In the genomic region with DNA sequence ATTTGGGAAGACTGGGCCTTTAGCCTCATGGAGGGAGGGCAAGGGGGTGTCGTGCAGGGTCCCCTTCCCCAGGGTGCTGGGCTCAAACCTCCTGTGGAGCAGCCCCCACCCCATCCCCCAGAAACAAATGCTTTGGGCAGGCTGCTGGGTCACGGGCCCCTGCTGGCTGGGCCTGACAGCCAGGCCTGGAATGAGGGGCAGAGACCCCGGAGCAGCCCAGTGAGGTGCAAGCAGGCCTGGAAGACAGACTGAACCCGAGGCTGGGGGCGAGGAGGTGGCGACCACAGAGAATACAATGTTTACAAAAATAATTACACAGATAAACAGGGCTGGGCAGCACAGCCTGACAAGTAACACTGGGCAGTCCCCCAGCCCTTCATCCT, we compare ENCODE assay signal across 1 cellular context.
A peak's percentile ranks its signal among the peaks of the same experiment; 100 is the strongest.
TF ChIP-seq lines count a peak whose summit lies in the region.

No MANE protein-coding gene starts in this region.

TF ChIP-seq in HepG2, 621 proteins besides CTCF, POLR2A, EP300 and RAD21:
- TF ChIP-seq MZF1 (CRISPR knock-in tag; IDR thresholded peaks at IDR 0.05; ENCODE audit: borderline replicate concordance), result no peak
- no peak for TF ChIP-seq CBFB (CRISPR knock-in tag; IDR thresholded peaks at IDR 0.05)
- TF ChIP-seq, protein P1, sequence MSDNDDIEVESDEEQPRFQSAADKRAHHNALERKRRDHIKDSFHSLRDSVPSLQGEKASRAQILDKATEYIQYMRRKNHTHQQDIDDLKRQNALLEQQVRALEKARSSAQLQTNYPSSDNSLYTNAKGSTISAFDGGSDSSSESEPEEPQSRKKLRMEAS (IDR thresholded peaks at IDR 0.05), result 0 out of 2 replicates have a peak, but pooled peaks have one; percentile 8
- TF ChIP-seq ZNF766 (CRISPR knock-in tag; IDR thresholded peaks at IDR 0.05; ENCODE audit: borderline replicate concordance), result no peak
- TF ChIP-seq ZNF773 (CRISPR knock-in tag; IDR thresholded peaks at IDR 0.05; ENCODE audit: borderline replicate concordance), result no peak
- TF ChIP-seq AGO2 (optimal IDR thresholded peaks at IDR 0.05; ENCODE audit: low read depth, low read length), result peak; percentile 2
